Comparison of ENCODE assay signal across 2 cellular contexts in the genomic region with DNA sequence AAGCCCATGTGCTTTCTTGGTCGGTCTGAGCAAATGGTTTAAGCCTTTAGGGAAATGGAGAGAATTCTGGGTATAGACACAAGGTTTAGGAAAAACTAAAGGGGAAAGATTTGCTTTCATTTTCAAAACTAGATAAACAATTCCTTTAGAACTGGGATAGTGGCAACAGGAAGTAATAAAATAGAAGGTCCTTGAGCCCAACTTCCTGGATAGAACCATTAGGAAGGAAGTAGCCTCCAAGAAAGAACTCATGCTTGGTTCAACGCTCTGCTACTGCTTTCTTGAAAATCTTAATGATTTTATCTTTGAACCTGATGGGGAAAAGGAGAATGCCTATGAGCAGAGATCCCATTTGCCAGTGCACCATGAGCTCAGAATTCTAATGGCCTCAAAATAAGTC.
A peak's percentile ranks its signal among the peaks of the same experiment; 100 is the strongest.
TF ChIP-seq lines count a peak whose summit lies in the region.

No MANE protein-coding gene starts in this region.

TF ChIP-seq in HEK293, 187 proteins besides CTCF, POLR2A, EP300 and RAD21 (continued from another document):
- TF ChIP-seq, protein P1, sequence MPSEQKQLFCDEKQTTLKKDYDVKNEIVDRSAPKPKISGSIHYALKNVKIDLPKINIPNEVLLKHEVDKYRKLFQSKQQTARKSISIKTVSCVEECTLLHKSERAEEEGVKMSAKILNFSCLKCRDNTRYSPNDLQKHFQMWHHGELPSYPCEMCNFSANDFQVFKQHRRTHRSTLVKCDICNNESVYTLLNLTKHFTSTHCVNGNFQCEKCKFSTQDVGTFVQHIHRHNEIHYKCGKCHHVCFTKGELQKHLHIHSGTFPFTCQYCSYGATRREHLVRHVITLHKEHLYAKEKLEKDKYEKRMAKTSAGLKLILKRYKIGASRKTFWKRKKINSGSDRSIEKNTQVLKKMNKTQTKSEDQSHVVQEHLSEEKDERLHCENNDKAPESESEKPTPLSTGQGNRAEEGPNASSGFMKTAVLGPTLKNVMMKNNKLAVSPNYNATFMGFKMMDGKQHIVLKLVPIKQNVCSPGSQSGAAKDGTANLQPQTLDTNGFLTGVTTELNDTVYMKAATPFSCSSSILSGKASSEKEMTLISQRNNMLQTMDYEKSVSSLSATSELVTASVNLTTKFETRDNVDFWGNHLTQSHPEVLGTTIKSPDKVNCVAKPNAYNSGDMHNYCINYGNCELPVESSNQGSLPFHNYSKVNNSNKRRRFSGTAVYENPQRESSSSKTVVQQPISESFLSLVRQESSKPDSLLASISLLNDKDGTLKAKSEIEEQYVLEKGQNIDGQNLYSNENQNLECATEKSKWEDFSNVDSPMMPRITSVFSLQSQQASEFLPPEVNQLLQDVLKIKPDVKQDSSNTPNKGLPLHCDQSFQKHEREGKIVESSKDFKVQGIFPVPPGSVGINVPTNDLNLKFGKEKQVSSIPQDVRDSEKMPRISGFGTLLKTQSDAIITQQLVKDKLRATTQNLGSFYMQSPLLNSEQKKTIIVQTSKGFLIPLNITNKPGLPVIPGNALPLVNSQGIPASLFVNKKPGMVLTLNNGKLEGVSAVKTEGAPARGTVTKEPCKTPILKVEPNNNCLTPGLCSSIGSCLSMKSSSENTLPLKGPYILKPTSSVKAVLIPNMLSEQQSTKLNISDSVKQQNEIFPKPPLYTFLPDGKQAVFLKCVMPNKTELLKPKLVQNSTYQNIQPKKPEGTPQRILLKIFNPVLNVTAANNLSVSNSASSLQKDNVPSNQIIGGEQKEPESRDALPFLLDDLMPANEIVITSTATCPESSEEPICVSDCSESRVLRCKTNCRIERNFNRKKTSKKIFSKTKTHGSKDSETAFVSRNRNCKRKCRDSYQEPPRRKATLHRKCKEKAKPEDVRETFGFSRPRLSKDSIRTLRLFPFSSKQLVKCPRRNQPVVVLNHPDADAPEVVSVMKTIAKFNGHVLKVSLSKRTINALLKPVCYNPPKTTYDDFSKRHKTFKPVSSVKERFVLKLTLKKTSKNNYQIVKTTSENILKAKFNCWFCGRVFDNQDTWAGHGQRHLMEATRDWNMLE (tag by site-specific recombination; conservative IDR thresholded peaks at IDR 0.05; ENCODE audit: low read depth) = peak; percentile 37; the same call in 1 of the 2 replicates
- TF ChIP-seq ZNF544 (tag by site-specific recombination; IDR thresholded peaks at IDR 0.05) = no peak

TF ChIP-seq in K562, 482 proteins besides CTCF, POLR2A, EP300 and RAD21 (continued from another document):
- TF ChIP-seq NR2C2 (CRISPR knock-in tag; IDR thresholded peaks at IDR 0.05) (no peak), NR2C2 (tag; IDR thresholded peaks at IDR 0.05) (0 out of 2 replicates have a peak, but pooled peaks have one; percentile 20), CHD1 (IDR thresholded peaks at IDR 0.05; ENCODE audit: low read length) (no peak), GABPA (tag; conservative IDR thresholded peaks at IDR 0.05; ENCODE audit: low read depth) (peak; percentile 60), BACH1 (tag; IDR thresholded peaks at IDR 0.05) (peak; percentile 42; the same call in 1 of the 2 replicates), E2F1 (CRISPR knock-in tag; IDR thresholded peaks at IDR 0.05) (no peak), ELF1 (tag; IDR thresholded peaks at IDR 0.05) (peak; percentile 53)
TF ChIP-seq in K562: peak in this region for 7.
